Comparison of ENCODE assay signal across 8 cellular contexts in the genomic region with DNA sequence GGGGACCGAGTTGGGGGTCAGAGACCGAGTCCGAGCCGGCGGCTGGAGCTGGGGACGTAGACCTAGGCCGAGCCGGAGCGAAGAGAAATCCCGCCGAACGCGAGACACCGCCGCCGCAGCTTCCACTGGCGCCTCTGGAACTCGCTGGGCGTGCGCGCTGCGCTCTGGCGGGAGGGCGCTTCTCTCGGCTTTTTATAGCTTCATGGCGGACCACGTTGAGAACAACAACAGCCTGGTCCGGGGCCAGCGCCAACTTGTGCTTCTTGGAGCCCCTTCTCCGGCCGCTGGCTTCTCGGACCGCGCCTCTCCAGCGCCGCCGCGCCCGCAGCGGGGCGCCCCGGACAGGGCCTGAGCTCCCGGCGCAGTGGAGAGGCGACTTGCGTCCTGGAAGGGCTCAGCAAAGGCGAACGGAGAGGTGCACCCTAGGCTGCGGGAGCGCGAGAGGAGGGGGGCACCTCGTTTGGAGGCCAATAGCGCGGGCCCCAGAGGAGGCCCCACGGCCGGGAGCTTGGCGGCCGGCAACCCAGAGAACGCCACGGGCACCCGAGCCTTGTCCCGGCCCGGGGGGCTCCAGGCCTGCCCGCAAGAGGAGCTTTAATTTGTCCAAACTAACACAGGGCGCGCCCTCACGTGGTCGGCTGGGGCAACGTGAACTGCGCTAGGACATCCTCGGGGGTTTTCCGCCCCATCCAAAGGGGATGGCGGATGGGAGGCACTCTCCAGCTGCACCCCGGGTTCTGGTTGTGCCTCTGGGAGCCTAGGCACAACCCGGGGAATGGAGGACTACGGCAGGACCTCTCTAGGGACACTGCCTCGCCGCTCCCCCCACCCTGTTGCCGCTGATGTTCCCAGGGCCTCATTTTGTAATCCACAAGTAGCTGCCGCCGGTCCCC. TPM values are rescaled to one million over a fixed set of nuclear protein-coding genes. Genes with fewer than 3 reads are reported as not detected.
DNase-seq lines count a peak whose midpoint lies in the region; ATAC-seq and TF ChIP-seq lines count a peak whose summit lies in the region.

No MANE protein-coding gene starts in this region.

- peaks cover 11% of the 10 kb centered on the region; the same call in 1 of the 2 replicates for H3K36me3 ChIP-seq in BE2C
- no peaks in the 10 kb centered on the region for H3K36me3 ChIP-seq in RWPE2 (ENCODE audit: low read depth)
- peaks cover 3 to 7% of the 10 kb centered on the region in 2 donors for H3K36me3 ChIP-seq in stomach smooth muscle (ENCODE audit: control insufficient read depth in 2 of 2, insufficient read depth in 2 of 2, low read length in 2 of 2)

- peak overlapping the region; percentile 92 for H3K4me3 Mint-ChIP-seq in neural crest cell

- peaks cover 22% of the 10 kb centered on the region for H3K4me1 Mint-ChIP-seq in neural crest cell

- H3K27ac ChIP-seq in RWPE2 (ENCODE audit: poor library complexity, severe bottlenecking) (peak overlapping the region; percentile 92), stomach smooth muscle (ENCODE audit: low read length) (peak overlapping the region; percentile 87)

- peaks cover 8% of the 10 kb centered on the region for H3K36me3 Mint-ChIP-seq in neural crest cell (ENCODE audit: low read depth)

- no peaks in the 10 kb centered on the region for H3K9me3 Mint-ChIP-seq in neural crest cell

- H3K27me3 ChIP-seq in BE2C: no peaks in the 10 kb centered on the region
- no peaks in the 10 kb centered on the region for H3K27me3 ChIP-seq in RWPE2 (ENCODE audit: insufficient read depth, poor library complexity, severe bottlenecking)
- H3K27me3 ChIP-seq in stomach smooth muscle (ENCODE audit: control insufficient read depth in 1 of 2, insufficient read depth in 2 of 2, low read length in 2 of 2): no peaks in the 10 kb centered on the region

- H3K9me3 ChIP-seq in BE2C: no peaks in the 10 kb centered on the region
- no peaks in the 10 kb centered on the region for H3K9me3 ChIP-seq in RWPE2 (ENCODE audit: severe bottlenecking)
- H3K9me3 ChIP-seq in stomach smooth muscle (ENCODE audit: control insufficient read depth in 2 of 2, low read length in 2 of 2): no peaks in the 10 kb centered on the region

- peak overlapping the region; percentile 71 to 74 for H3K9ac ChIP-seq in stomach smooth muscle (ENCODE audit: low read length in 2 of 2)

- H3K4me3 ChIP-seq in BE2C (ENCODE audit: low read depth, low read length) (peak overlapping the region; percentile 95), RWPE2 (ENCODE audit: severe bottlenecking) (peak overlapping the region; percentile 52), fibroblast of villous mesenchyme (ENCODE audit: low read depth, low read length) (peak overlapping the region; percentile 89), stomach smooth muscle (ENCODE audit: low read length in 2 of 2) (peak overlapping the region; percentile 78 to 96)

- peak; percentile 53 for TF ChIP-seq CTCF in BE2C (IDR thresholded peaks at IDR 0.05; ENCODE audit: low read depth, low read length)
- TF ChIP-seq CTCF in RWPE2 (IDR thresholded peaks at IDR 0.05; ENCODE audit: poor library complexity, severe bottlenecking): peak; percentile 88
- TF ChIP-seq CTCF in fibroblast of villous mesenchyme (IDR thresholded peaks at IDR 0.05; ENCODE audit: insufficient read depth, low read depth, low read length): peak; percentile 46
- peak; percentile 65 for TF ChIP-seq CTCF in neural crest cell (conservative IDR thresholded peaks at IDR 0.05)

- in situ Hi-C loops in KBM-7 (cut with MboI; ENCODE audit: low pct_unique_long_range_greater_than_20kb, low sequenced_read_pairs): no loop called here

- peaks cover 3% of the 10 kb centered on the region for H3K27me3 Mint-ChIP-seq in neural crest cell (ENCODE audit: low read depth)

- DNase-seq in BE2C (peak; percentile 89), GM19238 (ENCODE audit: insufficient read length, low spot score) (peak; percentile 70), KBM-7 (peak; percentile 82), RWPE2 (ENCODE audit: low spot score) (no peak), fibroblast of villous mesenchyme (ENCODE audit: low read depth) (peak; percentile 82), neural crest cell (ENCODE audit: low read depth, low spot score) (peak; percentile 98)
- DNase-seq in activated effector memory CD4-positive, alpha-beta T cell treated with anti-CD3 and anti-CD28 coated beads, Interleukin-2, amount 50 U/mL, for 16 hours: peak; percentile 95

- peak; percentile 28 for ATAC-seq in RWPE2 (ENCODE audit: low read depth)

- H3K27ac Mint-ChIP-seq in neural crest cell (ENCODE audit: unreplicated experiment): peak overlapping the region; percentile 87

- H3K4me1 ChIP-seq in BE2C (peaks cover 14% of the 10 kb centered on the region), RWPE2 (ENCODE audit: insufficient read depth, poor library complexity, severe bottlenecking) (no peaks in the 10 kb centered on the region), stomach smooth muscle (ENCODE audit: control insufficient read depth, insufficient read depth, low read length) (peaks cover 23% of the 10 kb centered on the region)

RNA-seq across cellular contexts. Expression of gene HMCES, which starts 37.7 kb away (rescaled TPM):
- polyA plus RNA-seq in BE2C (2012; ENCODE audit: insufficient read depth, insufficient read length, low read depth): 58.8 TPM
- total RNA-seq in fibroblast of villous mesenchyme (18.0 and 29.4 TPM in 2 replicates), neural crest cell (61.2 and 62.9 TPM in 2 replicates)
